ENCODE assay signal across 16 cellular contexts in the genomic region with DNA sequence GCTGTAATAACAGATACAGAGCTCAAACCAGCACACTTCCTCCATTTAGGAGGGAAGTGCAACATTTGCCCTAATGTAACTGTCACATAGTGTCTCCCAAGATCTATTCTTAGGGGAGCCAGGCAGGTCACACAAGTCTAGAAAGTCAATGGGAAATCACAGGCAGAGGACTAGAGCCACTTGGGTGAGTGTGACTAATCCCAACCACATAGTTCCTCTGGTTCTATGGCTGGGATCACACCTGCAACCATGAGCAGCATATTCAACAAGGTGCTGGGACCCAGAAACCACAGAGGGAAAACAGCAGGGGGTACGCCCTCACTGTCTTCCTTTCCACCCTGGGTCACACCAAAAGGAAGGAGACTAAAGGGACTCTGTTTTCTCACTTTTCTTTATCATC.
"Had no signal": no experiment of that assay in that cellular context is flagged by ENCODE, and none has a peak within 500 bp of the region (broad histone marks: within the 10 kb centered on the region; RNA-seq: fewer than 3 reads in every experiment).

No MANE protein-coding gene starts in this region.

- H3K4me1 Mint-ChIP-seq: immature natural killer cell; mesothelial cell of epicardium; naive B cell; naive thymus-derived CD8-positive, alpha-beta T cell had no signal

- H3K4me3 Mint-ChIP-seq: immature natural killer cell; mesothelial cell of epicardium; naive B cell; naive thymus-derived CD8-positive, alpha-beta T cell had no signal

- ATAC-seq: gastroesophageal sphincter; heart left ventricle; left ventricle myocardium superior; mucosa of descending colon; naive thymus-derived CD8-positive, alpha-beta T cell had no signal

- H3K27ac Mint-ChIP-seq: immature natural killer cell; mesothelial cell of epicardium; naive B cell; naive thymus-derived CD8-positive, alpha-beta T cell had no signal

- H3K36me3 Mint-ChIP-seq: mesothelial cell of epicardium; naive B cell; naive thymus-derived CD8-positive, alpha-beta T cell had no signal

- H3K27me3 Mint-ChIP-seq: naive B cell; naive thymus-derived CD8-positive, alpha-beta T cell had no signal

- DNase-seq: dorsolateral prefrontal cortex; effector CD4-positive, alpha-beta T cell; effector memory CD4-positive, alpha-beta T cell; foreskin keratinocyte; heart left ventricle; immature natural killer cell; kidney; kidney glomerular epithelial cell; left lung; left ventricle myocardium superior; lower lobe of right lung; naive B cell; naive thymus-derived CD8-positive, alpha-beta T cell had no signal
